In genomic region chr12:64240781-64241180, GRCh38 we compare ENCODE assay signal across 23 cellular contexts.
"Had no signal": no experiment of that assay in that cellular context is flagged by ENCODE, and none has a peak within 500 bp of the region (broad histone marks: within the 10 kb centered on the region; RNA-seq: fewer than 3 reads in every experiment).

No MANE protein-coding gene starts in this region.

- H3K27me3 ChIP-seq: SJCRH30 had no signal

- ATAC-seq: activated CD8-positive, alpha-beta T cell treated with anti-CD3 and anti-CD28 coated beads for 36 hours; activated naive CD4-positive, alpha-beta T cell treated with anti-CD3 and anti-CD28 coated beads, Interleukin-2, amount 50 U/mL, for 72 hours; Panc1 had no signal

- H3K36me3 ChIP-seq: SJCRH30, WERI-Rb-1 had no signal

- H3K27ac ChIP-seq: SJCRH30, SK-N-MC, WERI-Rb-1 had no signal

- H3K9me3 ChIP-seq: SJCRH30 had no signal

- H3K4me3 ChIP-seq: SJCRH30, SK-N-MC had no signal

- DNase-seq: activated CD4-positive, alpha-beta T cell treated with anti-CD3 and anti-CD28 coated beads, Interleukin-2, amount 10 ng/mL, durations not matched to agents 24 days and 14 days; activated CD4-positive, alpha-beta T cell treated with anti-CD3 and anti-CD28 coated beads, Interleukin-2, amount 50 U/mL, for 4 hours; activated CD4-positive, CD25-positive, alpha-beta regulatory T cell; activated CD8-positive, alpha-beta T cell treated with anti-CD3 and anti-CD28 coated beads for 36 hours; activated gamma-delta T cell; activated naive CD4-positive, alpha-beta T cell treated with anti-CD3 and anti-CD28 coated beads for 36 hours; activated T-cell treated with anti-CD3 and anti-CD28 coated beads, Interleukin-2, amount 50 U/mL, for 24 hours; anterior cingulate cortex; cerebellar nuclear complex; NCI-H1048; NCI-H1105 treated with DMSO at 0.1 percent for 48 hours; NCI-H1436 treated with DMSO at 0.1 percent for 48 hours; NCI-H1694 treated with DMSO at 0.1 percent for 48 hours; NCI-H2029; NCI-H345; NCI-H524 treated with DMSO at 0.1 percent for 48 hours; SHP77; SJCRH30; T1000; WERI-Rb-1 had no signal
